8 cellular contexts compared by ENCODE assay signal in genomic region chr4:119041951-119042560, GRCh38.
DNase-seq lines count a peak whose midpoint lies in the region; ATAC-seq and TF ChIP-seq lines count a peak whose summit lies in the region.

No MANE protein-coding gene starts in this region.

- TF ChIP-seq RAD21 in IMR-90 (IDR thresholded peaks at IDR 0.05; ENCODE audit: low read length): peak; percentile 83

- no peak overlapping the region for H3K4me3 Mint-ChIP-seq in activated T-helper 17 cell treated with anti-CD3 and anti-CD28 coated beads, Interleukin-2, amount 50 U/mL, for 72 hours
- H3K4me3 Mint-ChIP-seq in progenitor cell of endocrine pancreas (ENCODE audit: low read depth): no peak overlapping the region

- no peak overlapping the region for H3K27ac Mint-ChIP-seq in activated T-helper 17 cell treated with anti-CD3 and anti-CD28 coated beads, Interleukin-2, amount 50 U/mL, for 72 hours
- no peak overlapping the region for H3K27ac Mint-ChIP-seq in progenitor cell of endocrine pancreas

- peak overlapping the region; percentile 2; the same call in 1 of the 2 replicates for H3K4ac ChIP-seq in IMR-90 (ENCODE audit: low read depth, low read length)

- 0 out of 2 replicates have a peak overlapping the region, but pooled peaks have one; percentile 9 for H3K56ac ChIP-seq in IMR-90 (ENCODE audit: extremely low read depth, insufficient read depth, low read length)

- no peak overlapping the region for H3K4me2 ChIP-seq in IMR-90 (ENCODE audit: low read depth, low read length)

- CTCF ChIA-PET in IMR-90 (lab: Yijun Ruan, JAX): interaction anchor here (0.6 to 2.2 kb wide), 7 partner anchors 8 to 249 kb away, joined by 3 to 15 read pairs (median 4); no protein-coding TSS in a partner anchor

- TF ChIP-seq POLR2A in IMR-90 (IDR thresholded peaks at IDR 0.05; ENCODE audit: low read depth, low read length): no peak

- no peak overlapping the region for H3K9ac ChIP-seq in IMR-90 (ENCODE audit: low read depth, low read length)

- peak overlapping the region; percentile 0; the same call in 1 of the 2 replicates for H4K91ac ChIP-seq in IMR-90 (ENCODE audit: insufficient read depth, low read depth, low read length)

- H3K9me3 ChIP-seq in IMR-90 (ENCODE audit: control insufficient read depth, insufficient read depth, low read length): no peaks in the 10 kb centered on the region

- in situ Hi-C loops in G401 (cut with HindIII; ENCODE audit: low sequenced_read_pairs): no loop called here
- in situ Hi-C loops in IMR-90 (cut with MboI; ENCODE audit: low sequenced_read_pairs): loop anchor here (5.0 to 10.0 kb wide), 2 partner anchors 173 to 240 kb away; partner anchors contain the start of gene USP53

- POLR2A ChIA-PET in IMR-90 (lab: Charles Lee; ENCODE audit: unreplicated experiment): interaction anchor here (2.9 kb wide), 1 partner anchor 53 kb away, joined by 13 read pairs; no protein-coding TSS in a partner anchor

- no peak overlapping the region for H3K23ac ChIP-seq in IMR-90 (ENCODE audit: low read depth, low read length)

- H2BK5ac ChIP-seq in IMR-90 (ENCODE audit: low read depth, low read length, poor library complexity, severe bottlenecking): peak overlapping the region; percentile 99

- peaks cover 12% of the 10 kb centered on the region for H3K4me1 ChIP-seq in IMR-90 (ENCODE audit: control insufficient read depth, insufficient read depth, low read length)

- H3K14ac ChIP-seq in IMR-90 (replicated peaks; ENCODE audit: low read depth, low read length): no peak overlapping the region

- peak overlapping the region in 1 of 2 experiments; percentile 26; a peak in 2 of 4 replicates for H4K8ac ChIP-seq in IMR-90 (ENCODE audit: low read depth in 2 of 2, low read length in 2 of 2)

- H2AK5ac ChIP-seq in IMR-90 (ENCODE audit: low read depth, low read length): no peak overlapping the region

- H3K27ac ChIP-seq in IMR-90 (ENCODE audit: insufficient read depth, low read length): peak overlapping the region; percentile 100; the same call in 1 of the 2 replicates

- H3K36me3 ChIP-seq in IMR-90 (ENCODE audit: control insufficient read depth, insufficient read depth, low read length): no peaks in the 10 kb centered on the region

- 0 out of 3 replicates have a peak overlapping the region, but pooled peaks have one; percentile 0 for H2BK15ac ChIP-seq in IMR-90 (ENCODE audit: low read depth, low read length)

- H3K27me3 Mint-ChIP-seq in activated T-helper 17 cell treated with anti-CD3 and anti-CD28 coated beads, Interleukin-2, amount 50 U/mL, for 72 hours: no peaks in the 10 kb centered on the region
- no peaks in the 10 kb centered on the region for H3K27me3 Mint-ChIP-seq in progenitor cell of endocrine pancreas

- no peaks in the 10 kb centered on the region for H3K9me3 Mint-ChIP-seq in activated T-helper 17 cell treated with anti-CD3 and anti-CD28 coated beads, Interleukin-2, amount 50 U/mL, for 72 hours
- no peaks in the 10 kb centered on the region for H3K9me3 Mint-ChIP-seq in progenitor cell of endocrine pancreas (ENCODE audit: low read depth)

- H2BK120ac ChIP-seq in IMR-90 (ENCODE audit: low read depth, low read length): peak overlapping the region; percentile 75

- H2BK20ac ChIP-seq in IMR-90 (ENCODE audit: low read depth, low read length): peak overlapping the region; percentile 50

- 0 out of 2 replicates have a peak, but pooled peaks cover 2% of the 10 kb centered on the region for H3K9me1 ChIP-seq in IMR-90 (ENCODE audit: insufficient read depth, low read length)

- peak overlapping the region; percentile 22; the same call in 1 of the 2 replicates for H3K18ac ChIP-seq in IMR-90 (ENCODE audit: low read depth, low read length)

- intact Hi-C loops in IMR-90 (cut with micrococcal nuclease): loop anchor here (1.0 to 5.0 kb wide), 6 partner anchors 53 to 1015 kb away; no protein-coding TSS in a partner anchor

- dilution Hi-C loops in IMR-90 (cut with HindIII; ENCODE audit: low sequenced_read_pairs, unreplicated experiment): no loop called here

- ATAC-seq in GM21717 (IDR thresholded peaks at IDR 0.05; ENCODE audit: unreplicated experiment) (peak; percentile 79), IMR-90 (ENCODE audit: low read depth) (peak; percentile 63)
- peak; percentile 74 for ATAC-seq in activated T-helper 17 cell treated with anti-CD3 and anti-CD28 coated beads, Interleukin-2, amount 50 U/mL, for 72 hours (replicated peaks)

- no peak overlapping the region for H2AFZ ChIP-seq in IMR-90 (replicated peaks; ENCODE audit: low read length, poor library complexity)

- TF ChIP-seq CTCF in IMR-90 (conservative IDR thresholded peaks at IDR 0.05; ENCODE audit: low read depth, low read length): peak; percentile 77
- TF ChIP-seq CTCF in progenitor cell of endocrine pancreas (IDR thresholded peaks at IDR 0.05; ENCODE audit: unreplicated experiment): peak; percentile 72

- H4K20me1 ChIP-seq in IMR-90 (ENCODE audit: insufficient read depth, low read length): no peaks in the 10 kb centered on the region

- H3K36me3 Mint-ChIP-seq in activated T-helper 17 cell treated with anti-CD3 and anti-CD28 coated beads, Interleukin-2, amount 50 U/mL, for 72 hours (ENCODE audit: low read depth): no peaks in the 10 kb centered on the region
- no peaks in the 10 kb centered on the region for H3K36me3 Mint-ChIP-seq in progenitor cell of endocrine pancreas (ENCODE audit: insufficient read depth)

- no CpG with 5 or more reads among the region's 6 CpGs for WGBS in IMR-90 (ENCODE audit: extremely low coverage in 2 of 2, insufficient read length in 1 of 2), 2 experiments

- no peaks in the 10 kb centered on the region for H3K27me3 ChIP-seq in IMR-90 (ENCODE audit: control insufficient read depth, insufficient read depth, low read length)

- H3K4me1 Mint-ChIP-seq in activated T-helper 17 cell treated with anti-CD3 and anti-CD28 coated beads, Interleukin-2, amount 50 U/mL, for 72 hours: peaks cover 4% of the 10 kb centered on the region
- peaks cover 21% of the 10 kb centered on the region for H3K4me1 Mint-ChIP-seq in progenitor cell of endocrine pancreas (ENCODE audit: low read depth)

- BruUV-seq in IMR-90 (replicated peaks; lab: Mats Ljungman, UMichigan): no TSS peak

- peaks cover 0 to 3% of the 10 kb centered on the region in 2 experiments; a peak in 1 of 4 replicates for H3K79me1 ChIP-seq in IMR-90 (ENCODE audit: low read depth in 1 of 2, low read length in 2 of 2)

- no peak overlapping the region for H3K4me3 ChIP-seq in IMR-90 (ENCODE audit: insufficient read depth, low read depth, low read length)

- H2AK9ac ChIP-seq in IMR-90 (replicated peaks; ENCODE audit: low read depth, low read length, poor library complexity): no peak overlapping the region

- DNase-seq in G401 (ENCODE audit: low spot score) (peak; percentile 68), IMR-90 (peak; percentile 83), OCI-M1 (lab: John Stamatoyannopoulos, UW) (peak; percentile 84), globus pallidus (ENCODE audit: low spot score) (peak; percentile 72), progenitor cell of endocrine pancreas (ENCODE audit: low spot score, unreplicated experiment) (no peak), mesenteric fat pad (ENCODE audit: low spot score) (no peak)

- no peak overlapping the region; the same call in 1 of the 2 replicates for H4K5ac ChIP-seq in IMR-90 (ENCODE audit: low read depth, low read length)

TF ChIP-seq in IMR-90, 13 proteins besides CTCF, POLR2A, EP300 and RAD21:
- TF ChIP-seq SMC3 (IDR thresholded peaks at IDR 0.05; ENCODE audit: low read depth, low read length) (peak; percentile 76), BHLHE40 (IDR thresholded peaks at IDR 0.05; ENCODE audit: low read depth, low read length) (no peak)

Comparison
In these comparisons a context has a peak if more than half of its experiments do, and no peak if none do; other contexts are left out.
1. DNase-seq: peak in G401 (single experiment), IMR-90 (single experiment), OCI-M1 (single experiment) and globus pallidus (single experiment); none in progenitor cell of endocrine pancreas (single experiment) and mesenteric fat pad (single experiment).
2. Peak in every context shown above with its lines, with median percentiles within 50 percentile points of each other: ATAC-seq.